1 cellular context compared by ENCODE assay signal in genomic region chr10:86330778-86331763, GRCh38.
TF ChIP-seq lines count a peak whose summit lies in the region.

No MANE protein-coding gene starts in this region.

TF ChIP-seq in WTC11, 78 proteins besides CTCF, POLR2A, EP300 and RAD21:
- TF ChIP-seq ZNF219 (CRISPR knock-in tag; IDR thresholded peaks at IDR 0.05; ENCODE audit: borderline replicate concordance) (no peak), NFYB (CRISPR knock-in tag; conservative IDR thresholded peaks at IDR 0.05; ENCODE audit: low read depth) (no peak), STAT6 (CRISPR knock-in tag; conservative IDR thresholded peaks at IDR 0.05; ENCODE audit: low read depth) (no peak), HMGA2 (CRISPR knock-in tag; IDR thresholded peaks at IDR 0.05) (no peak), CREM (CRISPR knock-in tag; IDR thresholded peaks at IDR 0.05) (no peak)
TF ChIP-seq in WTC11: peak in this region for 0.
